ENCODE assay signal across 8 cellular contexts in the genomic region with DNA sequence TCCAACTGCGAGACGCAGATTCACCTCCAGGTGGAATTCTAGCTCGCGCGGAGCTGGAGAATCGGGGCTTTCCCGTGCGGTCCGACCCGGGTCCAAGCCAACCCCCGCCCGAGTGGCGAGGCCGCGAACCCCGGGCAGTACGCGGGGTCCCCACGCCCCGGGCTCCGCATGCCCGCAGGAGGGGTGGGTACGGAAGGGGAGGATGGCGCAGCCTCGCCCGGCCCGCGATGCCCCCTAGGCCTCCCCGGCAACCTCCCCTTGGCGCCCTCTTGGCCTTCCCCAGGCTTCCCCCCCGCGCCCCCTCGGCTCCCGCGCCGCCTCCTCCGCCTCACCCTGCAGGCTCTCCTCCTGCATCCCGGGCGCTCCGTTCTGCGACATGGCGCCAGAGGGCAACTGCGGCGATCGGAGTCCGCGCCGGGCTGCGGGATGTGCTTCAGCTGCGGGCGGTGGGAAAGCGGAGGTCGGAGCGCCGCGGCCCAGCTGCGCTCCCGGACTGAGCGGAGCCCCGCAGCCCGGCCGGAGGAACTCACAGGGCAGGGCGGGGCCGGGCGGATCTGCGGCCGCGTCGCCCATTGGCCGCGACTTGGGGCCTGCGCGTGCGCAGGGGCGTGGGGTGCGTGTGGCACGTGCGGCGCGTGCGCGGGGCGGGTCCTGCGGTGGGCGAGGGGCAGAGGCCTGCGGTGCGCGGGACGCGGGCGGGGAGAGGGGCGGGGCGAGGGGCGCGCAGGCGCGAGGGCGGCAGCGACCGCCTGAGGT.
DNase-seq lines count a peak whose midpoint lies in the region; ATAC-seq lines count a peak whose summit lies in the region.

A gene with protein sequence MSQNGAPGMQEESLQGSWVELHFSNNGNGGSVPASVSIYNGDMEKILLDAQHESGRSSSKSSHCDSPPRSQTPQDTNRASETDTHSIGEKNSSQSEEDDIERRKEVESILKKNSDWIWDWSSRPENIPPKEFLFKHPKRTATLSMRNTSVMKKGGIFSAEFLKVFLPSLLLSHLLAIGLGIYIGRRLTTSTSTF (minus strand): TSS at position 495 of the 756 bp plus-strand sequence. CDS start 117 bp downstream, at position 378.

- DNase-seq in 8988T (peak; percentile 96), NCI-H2171 treated with DMSO at 0.1 percent for 48 hours (lab: John Stamatoyannopoulos, UW) (peak; percentile 75), islet precursor cell (peak; percentile 96)
- peak; percentile 83 to 84 for DNase-seq in central memory CD8-positive, alpha-beta T cell (ENCODE audit: low spot score in 2 of 2)
- peak; percentile 97 for DNase-seq in stimulated activated CD4-positive, alpha-beta T cell treated with anti-CD3 and anti-CD28 coated beads, Interleukin-12 subunit alpha, Interleukin-12 subunit beta, amount 100 ng/mL, for 4 hours

- peaks cover 7% of the 10 kb centered on the region for H3K36me3 Mint-ChIP-seq in central memory CD8-positive, alpha-beta T cell (ENCODE audit: insufficient read depth)

- no peaks in the 10 kb centered on the region for H3K9me3 Mint-ChIP-seq in central memory CD8-positive, alpha-beta T cell

- no peaks in the 10 kb centered on the region for H3K27me3 Mint-ChIP-seq in central memory CD8-positive, alpha-beta T cell

- no peak within 1 kb of the TSS for H3K27ac Mint-ChIP-seq in central memory CD8-positive, alpha-beta T cell (ENCODE audit: low read depth)

- ATAC-seq in GM18511 (IDR thresholded peaks at IDR 0.05; ENCODE audit: unreplicated experiment) (peak; percentile 88), HG03025 (IDR thresholded peaks at IDR 0.05; ENCODE audit: low FRiP score, unreplicated experiment) (peak; percentile 94)
- peak; percentile 89 to 90 for ATAC-seq in activated CD4-positive, CD25-positive, alpha-beta regulatory T cell treated with anti-CD3 and anti-CD28 coated beads, Interleukin-2, amount 50 U/mL, for 24 hours
- peak; percentile 91 for ATAC-seq in central memory CD8-positive, alpha-beta T cell (replicated peaks; ENCODE audit: extremely low read depth, poor library complexity, severe bottlenecking)

- H3K4me1 Mint-ChIP-seq in central memory CD8-positive, alpha-beta T cell: peaks cover 37% of the 10 kb centered on the region

- H3K4me3 Mint-ChIP-seq in central memory CD8-positive, alpha-beta T cell: peak within 1 kb of the TSS; percentile 82

Comparison
In these comparisons a context has a peak if more than half of its experiments do, and no peak if none do; other contexts are left out.
1. Peak in every context shown above with its lines: DNase-seq and ATAC-seq.